In genomic region chr1:221678014-221678413, GRCh38 we compare ENCODE assay signal across 30 cellular contexts.
DNase-seq lines count a peak whose midpoint lies in the region; ATAC-seq, FAIRE-seq and TF ChIP-seq lines count a peak whose summit lies in the region.
"Had no signal": no experiment of that assay in that cellular context is flagged by ENCODE, and none has a peak within 500 bp of the region (broad histone marks: within the 10 kb centered on the region; RNA-seq: fewer than 3 reads in every experiment).

No MANE protein-coding gene starts in this region.

- in situ Hi-C loops in HepG2 (cut with HindIII; ENCODE audit: extremely low pct_ligation_motif_present, low pct_unique_long_range_greater_than_20kb) (no loop called here), K562 (cut with MboI) (no loop called here)

- no peak overlapping the region for H3K9ac ChIP-seq in liver (ENCODE audit: low read depth in 1 of 2, low read length in 2 of 2)
- H3K9ac ChIP-seq in HepG2 (ENCODE audit: insufficient read depth, low read depth, low read length): no peak overlapping the region
- H3K9ac ChIP-seq in K562 (ENCODE audit: insufficient read depth in 1 of 2, low read depth in 2 of 2, low read length in 2 of 2): no peak overlapping the region
- H3K9ac ChIP-seq: BLaER1; BLaER1 treated with 17β-estradiol and CSF1 and Interleukin-3, amounts not matched to agents 10 nM and 100 nM had no signal

- intact Hi-C loops in HepG2 (cut with micrococcal nuclease; ENCODE audit: unreplicated experiment) (no loop called here), K562 (cut with micrococcal nuclease) (no loop called here)

- no peak for FAIRE-seq in HepG2 (lab: Jason Lieb, UNC)
- FAIRE-seq in K562 (lab: Jason Lieb, UNC): no peak
- FAIRE-seq: A204.1 had no signal

- POLR2A ChIA-PET in HepG2 (lab: Yijun Ruan, JAX): interaction anchor here (0.9 kb wide), 1 partner anchor 40 kb away, joined by 3 read pairs; no protein-coding TSS in a partner anchor
- POLR2A ChIA-PET in K562 (lab: Yijun Ruan, JAX): interaction anchor here (1.3 kb wide), 1 partner anchor 64 kb away, joined by 3 read pairs; the partner anchor contains the start of gene DUSP10

- H3K27me3 ChIP-seq in liver (ENCODE audit: control insufficient read depth in 4 of 4, insufficient read depth in 4 of 4, low read length in 3 of 4) (no peaks in the 10 kb centered on the region), HepG2 (ENCODE audit: control insufficient read depth in 1 of 2, insufficient read depth in 2 of 2, low read length in 2 of 2) (no peaks in the 10 kb centered on the region; a peak in 1 of 5 replicates), K562 (ENCODE audit: control insufficient read depth in 2 of 2, insufficient read depth in 2 of 2, low read length in 2 of 2) (no peaks in the 10 kb centered on the region)
- H3K27me3 ChIP-seq: BE2C; BLaER1; BLaER1 treated with 17β-estradiol and CSF1 and Interleukin-3, amounts not matched to agents 10 nM and 100 nM had no signal

- no peak for TF ChIP-seq RAD21 in liver (IDR thresholded peaks at IDR 0.05)
- TF ChIP-seq RAD21 in HepG2 (CRISPR knock-in tag; IDR thresholded peaks at IDR 0.05): no peak
- TF ChIP-seq RAD21 in K562 (CRISPR knock-in tag; conservative IDR thresholded peaks at IDR 0.05 in 1 of 2, IDR thresholded peaks at IDR 0.05 in 1 of 2): no peak

- H3K79me2 ChIP-seq in HepG2 (ENCODE audit: insufficient read depth, low read length) (no peaks in the 10 kb centered on the region), K562 (ENCODE audit: control insufficient read depth, insufficient read depth, low read length) (no peaks in the 10 kb centered on the region)

- H3K27ac ChIP-seq in liver (ENCODE audit: low read depth in 1 of 2, low read length in 2 of 2): no peak overlapping the region
- no peak overlapping the region for H3K27ac ChIP-seq in HepG2 (ENCODE audit: extremely low read length, insufficient read depth, low read length)
- H3K27ac ChIP-seq in K562 (ENCODE audit: extremely low read depth, low read depth, low read length): no peak overlapping the region
- H3K27ac ChIP-seq: 22Rv1; A549; BLaER1; BLaER1 treated with 17β-estradiol and CSF1 and Interleukin-3, amounts not matched to agents 10 nM and 100 nM; C4-2B had no signal

- H3K9me3 ChIP-seq in liver (ENCODE audit: control insufficient read depth in 4 of 4, low read length in 3 of 4) (peaks cover 0 to 6% (median 0%) of the 10 kb centered on the region in 4 donors), HepG2 (ENCODE audit: low read length) (no peaks in the 10 kb centered on the region), K562 (replicated peaks; ENCODE audit: control insufficient read depth, insufficient read depth, low read depth, low read length) (no peaks in the 10 kb centered on the region)
- H3K9me3 ChIP-seq: A549, BE2C, BLaER1, Caco-2 had no signal

- WGBS in liver: 78% methylated on average over 1 of the region's 1 CpG
- 56% methylated on average over 1 of the region's 1 CpG for WGBS in HepG2 (ENCODE audit: low lambda C conversion rate)
- 5% methylated on average over 1 of the region's 1 CpG for WGBS in K562 (ENCODE audit: insufficient coverage, low coverage, missing lambda C conversion rate)

- DNase-seq in HepG2 (ENCODE audit: low spot score) (no peak), K562 (ENCODE audit: extremely low read depth in 1 of 4, low spot score in 3 of 4) (no peak), NCI-H524 treated with DMSO at 0.1 percent for 48 hours (lab: John Stamatoyannopoulos, UW) (no peak)
- DNase-seq: 8988T; ACHN; AML-193; BE2C; C1 segment of cervical spinal cord; Caco-2; Calu3; CD4-positive, alpha-beta memory T cell; CD4-positive, alpha-beta T cell; CD4-positive, CD25-positive, alpha-beta regulatory T cell; CD8-positive, alpha-beta memory T cell; CD8-positive, alpha-beta T cell; COR-L47; DMS 273 treated with DMSO at 0.1 percent for 48 hours; DMS153; DMS53; DMS79; DMS79 treated with DMSO at 0.1 percent for 48 hours; DND-41; EL had no signal

- TF ChIP-seq CTCF in liver (IDR thresholded peaks at IDR 0.05; ENCODE audit: low read depth, low read length, missing input control) (no peak), HepG2 (CRISPR knock-in tag; IDR thresholded peaks at IDR 0.05) (no peak), K562 (IDR thresholded peaks at IDR 0.05 in 2 of 3, conservative IDR thresholded peaks at IDR 0.05 in 1 of 3; ENCODE audit: insufficient read depth in 2 of 3, low read depth in 1 of 3, low read length in 3 of 3) (no peak)

- H4K20me1 ChIP-seq in HepG2 (ENCODE audit: insufficient read depth, low read length): no peaks in the 10 kb centered on the region
- no peaks in the 10 kb centered on the region for H4K20me1 ChIP-seq in K562 (replicated peaks; ENCODE audit: control insufficient read depth, insufficient read depth, low read length)
- H4K20me1 ChIP-seq: BLaER1; BLaER1 treated with 17β-estradiol and CSF1 and Interleukin-3, amounts not matched to agents 10 nM and 100 nM had no signal

- no peaks in the 10 kb centered on the region for H3K9me1 ChIP-seq in K562 (ENCODE audit: control insufficient read depth, insufficient read depth, low read length)

- TF ChIP-seq EP300 in HepG2 (IDR thresholded peaks at IDR 0.05; ENCODE audit: low read depth in 2 of 2, low read length in 2 of 2) (no peak), HepG2 (CRISPR knock-in tag; IDR thresholded peaks at IDR 0.05; ENCODE audit: borderline replicate concordance) (no peak), K562 (IDR thresholded peaks at IDR 0.05; ENCODE audit: low read length) (no peak)

- no peak overlapping the region for H3K4me3 ChIP-seq in liver (ENCODE audit: low read depth in 1 of 3, low read length in 3 of 3)
- no peak overlapping the region for H3K4me3 ChIP-seq in HepG2 (replicated peaks in 1 of 3; ENCODE audit: insufficient read depth in 1 of 3, low read depth in 2 of 3, low read length in 3 of 3)
- no peak overlapping the region for H3K4me3 ChIP-seq in K562
- H3K4me3 ChIP-seq: A549; BLaER1; BLaER1 treated with 17β-estradiol and CSF1 and Interleukin-3, amounts not matched to agents 10 nM and 100 nM had no signal

- no peak overlapping the region for H2AFZ ChIP-seq in HepG2 (ENCODE audit: low read length)
- H2AFZ ChIP-seq in K562 (ENCODE audit: low read depth, low read length): no peak overlapping the region

- CTCF ChIA-PET in HepG2 (lab: Yijun Ruan, JAX; ENCODE audit: low intra/inter-chr PET ratio, low total read pairs): no interaction called here
- CTCF ChIA-PET in K562 (lab: Yijun Ruan, JAX; ENCODE audit: low intra/inter-chr PET ratio): no interaction called here

- no peaks in the 10 kb centered on the region for H3K36me3 ChIP-seq in liver (ENCODE audit: control insufficient read depth in 4 of 4, insufficient read depth in 3 of 4, low read depth in 1 of 4, low read length in 3 of 4)
- no peaks in the 10 kb centered on the region for H3K36me3 ChIP-seq in HepG2 (replicated peaks in 1 of 2; ENCODE audit: control insufficient read depth in 1 of 2, insufficient read depth in 2 of 2, low read length in 2 of 2)
- no peaks in the 10 kb centered on the region for H3K36me3 ChIP-seq in K562 (ENCODE audit: control insufficient read depth, insufficient read depth, low read length)
- H3K36me3 ChIP-seq: BE2C; BLaER1; BLaER1 treated with 17β-estradiol and CSF1 and Interleukin-3, amounts not matched to agents 10 nM and 100 nM had no signal

- H3K4me1 ChIP-seq in liver (ENCODE audit: control insufficient read depth in 4 of 4, insufficient read depth in 4 of 4, low read length in 3 of 4) (no peaks in the 10 kb centered on the region), HepG2 (ENCODE audit: insufficient read depth, low read length) (peaks cover 10% of the 10 kb centered on the region), K562 (replicated peaks in 1 of 2; ENCODE audit: control insufficient read depth in 2 of 2, insufficient read depth in 2 of 2, low read length in 2 of 2) (no peaks in the 10 kb centered on the region; a peak in 1 of 5 replicates)
- H3K4me1 ChIP-seq: A549; BE2C; BLaER1; BLaER1 treated with 17β-estradiol and CSF1 and Interleukin-3, amounts not matched to agents 10 nM and 100 nM; Caco-2 had no signal

- TF ChIP-seq POLR2A in HepG2 (IDR thresholded peaks at IDR 0.05; ENCODE audit: insufficient read depth in 1 of 2, low read depth in 2 of 2, low read length in 2 of 2) (no peak), K562 (conservative IDR thresholded peaks at IDR 0.05) (no peak)

- ATAC-seq in HepG2 (no peak), K562 (no peak)
- ATAC-seq: A549; CD8-positive, alpha-beta T cell had no signal

- BruUV-seq in HepG2 (replicated peaks; lab: Mats Ljungman, UMichigan) (no TSS peak), K562 (replicated peaks; lab: Mats Ljungman, UMichigan) (no TSS peak)

- no peak overlapping the region for H3K4me2 ChIP-seq in HepG2 (ENCODE audit: low read depth, low read length)
- no peak overlapping the region for H3K4me2 ChIP-seq in K562 (ENCODE audit: insufficient read depth, low read length)
- H3K4me2 ChIP-seq: A549; BLaER1; BLaER1 treated with 17β-estradiol and CSF1 and Interleukin-3, amounts not matched to agents 10 nM and 100 nM had no signal

TF ChIP-seq in liver, 16 proteins besides CTCF, POLR2A, EP300 and RAD21 (continues in another document):
- TF ChIP-seq NR2F2 (IDR thresholded peaks at IDR 0.05): peak; percentile 35
- no peak for TF ChIP-seq JUND (IDR thresholded peaks at IDR 0.05)
- TF ChIP-seq ATF3 (IDR thresholded peaks at IDR 0.05): no peak
- peak in 1 of 2 donors; percentile 18 for TF ChIP-seq HNF4A (conservative IDR thresholded peaks at IDR 0.05)

TF ChIP-seq in K562, 482 proteins besides CTCF, POLR2A, EP300 and RAD21:
- TF ChIP-seq ARID3B (CRISPR knock-in tag; IDR thresholded peaks at IDR 0.05; ENCODE audit: borderline replicate concordance): no peak
- no peak for TF ChIP-seq NR2C1 (IDR thresholded peaks at IDR 0.05)
- TF ChIP-seq NR2C1 (tag; IDR thresholded peaks at IDR 0.05): peak; percentile 58; the same call in 1 of the 2 replicates
- no peak for TF ChIP-seq NR2C2 (CRISPR knock-in tag; IDR thresholded peaks at IDR 0.05)
- TF ChIP-seq NR2C2 (tag; IDR thresholded peaks at IDR 0.05): peak; percentile 69
